1 cellular context compared by ENCODE assay signal in genomic region chr6:144007779-144008500, GRCh38.
TF ChIP-seq lines count a peak whose summit lies in the region.

Gene PLAGL1 (minus strand): TSS chr6:144008259. CDS start chr6:143948136, 60,123 bp downstream.

TF ChIP-seq in GM23338, 12 proteins besides CTCF, POLR2A, EP300 and RAD21 (continued from another document):
- no peak for TF ChIP-seq CREB1 (CRISPR knock-in tag; IDR thresholded peaks at IDR 0.05; ENCODE audit: low read depth)
- TF ChIP-seq POLR2AphosphoS5 (IDR thresholded peaks at IDR 0.05; ENCODE audit: low read depth): no peak
